9 cellular contexts compared by ENCODE assay signal in genomic region chr12:48813464-48814312, GRCh38. TPM values are rescaled to one million over a fixed set of nuclear protein-coding genes. Genes with fewer than 3 reads are reported as not detected.
DNase-seq lines count a peak whose midpoint lies in the region; ATAC-seq lines count a peak whose summit lies in the region.
"Had no signal": no experiment of that assay in that cellular context is flagged by ENCODE, and none has a peak within 500 bp of the region (broad histone marks: within the 10 kb centered on the region; RNA-seq: fewer than 3 reads in every experiment).

No MANE protein-coding gene starts in this region.

- no peak for ATAC-seq in stimulated activated memory B cell treated with anti-CD40 and anti-IgM and Interleukin-4, amounts not matched to agents 10 μg/mL and 1 μg/mL and 100 μg/mL, for 72 hours
- ATAC-seq in HG03469 (IDR thresholded peaks at IDR 0.05; ENCODE audit: unreplicated experiment) = no peak

- intact Hi-C loops in activated T-helper 2 cell treated with anti-CD3 and anti-CD28 coated beads, Interferon-gamma antibody, Interleukin-2, Interleukin-4, amounts not matched to agents 10 μg/mL and 5 μg/mL and 100 μg/mL, durations not matched to agents 14 hours and 24 hours and 36 hours (cut with micrococcal nuclease) = no loop called here

- H3K27me3 Mint-ChIP-seq in activated T-helper 2 cell treated with anti-CD3 and anti-CD28 coated beads, Interferon-gamma antibody, Interleukin-2, Interleukin-4, amounts not matched to agents 10 μg/mL and 5 μg/mL and 100 μg/mL, durations not matched to agents 14 hours and 24 hours and 36 hours (ENCODE audit: low read depth) = peaks cover 16% of the 10 kb centered on the region
- peaks cover 3 to 9% (median 4%) of the 10 kb centered on the region in 3 donors for H3K27me3 Mint-ChIP-seq in immature natural killer cell (ENCODE audit: low read depth in 3 of 3)
- peaks cover 29% of the 10 kb centered on the region for H3K27me3 Mint-ChIP-seq in stimulated activated memory B cell treated with anti-CD40 and anti-IgM and Interleukin-4, amounts not matched to agents 10 μg/mL and 1 μg/mL and 100 μg/mL, for 72 hours

- H3K4me3 Mint-ChIP-seq in activated T-helper 2 cell treated with anti-CD3 and anti-CD28 coated beads, Interferon-gamma antibody, Interleukin-2, Interleukin-4, amounts not matched to agents 10 μg/mL and 5 μg/mL and 100 μg/mL, durations not matched to agents 14 hours and 24 hours and 36 hours (ENCODE audit: low read depth) = peak overlapping the region; percentile 85
- peak overlapping the region; percentile 86 to 98 (median 91) for H3K4me3 Mint-ChIP-seq in immature natural killer cell
- peak overlapping the region; percentile 90 for H3K4me3 Mint-ChIP-seq in stimulated activated memory B cell treated with anti-CD40 and anti-IgM and Interleukin-4, amounts not matched to agents 10 μg/mL and 1 μg/mL and 100 μg/mL, for 72 hours

- H3K36me3 Mint-ChIP-seq in activated T-helper 2 cell treated with anti-CD3 and anti-CD28 coated beads, Interferon-gamma antibody, Interleukin-2, Interleukin-4, amounts not matched to agents 10 μg/mL and 5 μg/mL and 100 μg/mL, durations not matched to agents 14 hours and 24 hours and 36 hours (ENCODE audit: low read depth) = no peaks in the 10 kb centered on the region
- H3K36me3 Mint-ChIP-seq in immature natural killer cell = no peaks in the 10 kb centered on the region
- no peaks in the 10 kb centered on the region for H3K36me3 Mint-ChIP-seq in stimulated activated memory B cell treated with anti-CD40 and anti-IgM and Interleukin-4, amounts not matched to agents 10 μg/mL and 1 μg/mL and 100 μg/mL, for 72 hours

- H3K27ac Mint-ChIP-seq in activated T-helper 2 cell treated with anti-CD3 and anti-CD28 coated beads, Interferon-gamma antibody, Interleukin-2, Interleukin-4, amounts not matched to agents 10 μg/mL and 5 μg/mL and 100 μg/mL, durations not matched to agents 14 hours and 24 hours and 36 hours = peak overlapping the region; percentile 45
- peak overlapping the region in 4 of 6 donors; percentile 46 to 78 (median 64) for H3K27ac Mint-ChIP-seq in immature natural killer cell
- H3K27ac Mint-ChIP-seq in stimulated activated memory B cell treated with anti-CD40 and anti-IgM and Interleukin-4, amounts not matched to agents 10 μg/mL and 1 μg/mL and 100 μg/mL, for 72 hours = peak overlapping the region; percentile 85

- H3K4me1 Mint-ChIP-seq in activated T-helper 2 cell treated with anti-CD3 and anti-CD28 coated beads, Interferon-gamma antibody, Interleukin-2, Interleukin-4, amounts not matched to agents 10 μg/mL and 5 μg/mL and 100 μg/mL, durations not matched to agents 14 hours and 24 hours and 36 hours (ENCODE audit: low read depth) = peaks cover 20% of the 10 kb centered on the region
- H3K4me1 Mint-ChIP-seq in immature natural killer cell = peaks cover 28 to 32% of the 10 kb centered on the region in 2 donors
- peaks cover 47% of the 10 kb centered on the region for H3K4me1 Mint-ChIP-seq in stimulated activated memory B cell treated with anti-CD40 and anti-IgM and Interleukin-4, amounts not matched to agents 10 μg/mL and 1 μg/mL and 100 μg/mL, for 72 hours

- no peaks in the 10 kb centered on the region for H3K9me3 Mint-ChIP-seq in activated T-helper 2 cell treated with anti-CD3 and anti-CD28 coated beads, Interferon-gamma antibody, Interleukin-2, Interleukin-4, amounts not matched to agents 10 μg/mL and 5 μg/mL and 100 μg/mL, durations not matched to agents 14 hours and 24 hours and 36 hours
- no peaks in the 10 kb centered on the region for H3K9me3 Mint-ChIP-seq in immature natural killer cell
- H3K9me3 Mint-ChIP-seq in stimulated activated memory B cell treated with anti-CD40 and anti-IgM and Interleukin-4, amounts not matched to agents 10 μg/mL and 1 μg/mL and 100 μg/mL, for 72 hours = no peaks in the 10 kb centered on the region

- peak; percentile 33 for DNase-seq in NCI-H146 (lab: John Stamatoyannopoulos, UW)
- DNase-seq in NCI-H146 treated with DMSO at 0.1 percent for 48 hours (lab: John Stamatoyannopoulos, UW; ENCODE audit: unreplicated experiment) = no peak
- no peak for DNase-seq in activated T-helper 2 cell treated with anti-CD3 and anti-CD28 coated beads, Interferon-gamma antibody, Interleukin-2, Interleukin-4, amounts not matched to agents 10 μg/mL and 5 μg/mL and 100 μg/mL, durations not matched to agents 14 hours and 24 hours and 36 hours (ENCODE audit: low spot score)
- DNase-seq in immature natural killer cell = no peak
- no peak for DNase-seq in NCI-H2081 treated with DMSO at 0.1 percent for 48 hours (lab: John Stamatoyannopoulos, UW)
- no peak for DNase-seq in AG08395 (ENCODE audit: low spot score)

RNA-seq across cellular contexts. Expression of gene CACNB3, which starts 4.6 kb away (rescaled TPM):
- total RNA-seq in activated T-helper 2 cell treated with anti-CD3 and anti-CD28 coated beads, Interferon-gamma antibody, Interleukin-2, Interleukin-4, amounts not matched to agents 10 μg/mL and 5 μg/mL and 100 μg/mL, durations not matched to agents 14 hours and 24 hours and 36 hours = 11.5 and 13.1 TPM in 2 replicates
- polyA plus RNA-seq in immature natural killer cell = 1 to 10 TPM in 2 of 3 donors, under 1 TPM in 1; 0.66 to 2.1 (median 1.4) TPM

RNA-seq across cellular contexts. Expression of gene ADCY6, which starts 24.8 kb away (rescaled TPM):
- total RNA-seq in activated T-helper 2 cell treated with anti-CD3 and anti-CD28 coated beads, Interferon-gamma antibody, Interleukin-2, Interleukin-4, amounts not matched to agents 10 μg/mL and 5 μg/mL and 100 μg/mL, durations not matched to agents 14 hours and 24 hours and 36 hours = 0.39 and 0.55 TPM in 2 replicates
- polyA plus RNA-seq in immature natural killer cell = not detected

RNA-seq across cellular contexts. Expression of gene DDX23, which starts 38.3 kb away (rescaled TPM):
- total RNA-seq in activated T-helper 2 cell treated with anti-CD3 and anti-CD28 coated beads, Interferon-gamma antibody, Interleukin-2, Interleukin-4, amounts not matched to agents 10 μg/mL and 5 μg/mL and 100 μg/mL, durations not matched to agents 14 hours and 24 hours and 36 hours = 114 and 124 TPM in 2 replicates
- polyA plus RNA-seq in immature natural killer cell = 10 to 100 TPM; 27.7 to 76.6 (median 37.7) TPM

RNA-seq across cellular contexts. Expression of gene RND1, which starts 52.0 kb away (rescaled TPM):
- 3.5 and 4.7 TPM in 2 replicates for total RNA-seq in activated T-helper 2 cell treated with anti-CD3 and anti-CD28 coated beads, Interferon-gamma antibody, Interleukin-2, Interleukin-4, amounts not matched to agents 10 μg/mL and 5 μg/mL and 100 μg/mL, durations not matched to agents 14 hours and 24 hours and 36 hours
- 1 to 10 TPM in 1 of 3 donors, under 1 TPM in 1, not detected in 1; 0.63 to 1.7 TPM for polyA plus RNA-seq in immature natural killer cell
- total RNA-seq: LHCN-M2 had no signal
